In genomic region chr2:68292108-68292710, GRCh38 we compare ENCODE assay signal across 8 cellular contexts. TPM values are rescaled to one million over a fixed set of nuclear protein-coding genes. Genes with fewer than 3 reads are reported as not detected.
DNase-seq lines count a peak whose midpoint lies in the region; ATAC-seq, FAIRE-seq and TF ChIP-seq lines count a peak whose summit lies in the region.

No MANE protein-coding gene starts in this region.

- no peak overlapping the region for H3K9ac ChIP-seq in HepG2 (ENCODE audit: insufficient read depth, low read depth, low read length)

- H3K27me3 ChIP-seq in HepG2 (ENCODE audit: control insufficient read depth in 1 of 2, insufficient read depth in 2 of 2, low read length in 2 of 2) = peaks cover 0 to 4% of the 10 kb centered on the region in 2 experiments; a peak in 1 of 5 replicates

- POLR2A ChIA-PET in HepG2 (lab: Yijun Ruan, JAX) = no interaction called here

- intact Hi-C loops in HepG2 (cut with micrococcal nuclease; ENCODE audit: unreplicated experiment) = loop anchor here (1.0 to 10.0 kb wide), 2 partner anchors 170 to 257 kb away; no protein-coding TSS in a partner anchor

- peaks cover 15% of the 10 kb centered on the region for H3K27me3 Mint-ChIP-seq in activated T-helper 17 cell treated with anti-CD3 and anti-CD28 coated beads, Interleukin-2, amount 50 U/mL, for 72 hours

- TF ChIP-seq EP300 in HepG2 (IDR thresholded peaks at IDR 0.05; ENCODE audit: low read depth in 2 of 2, low read length in 2 of 2) (no peak; a peak in 1 of 4 replicates), HepG2 (CRISPR knock-in tag; IDR thresholded peaks at IDR 0.05; ENCODE audit: borderline replicate concordance) (no peak)

- no peak overlapping the region for H2AFZ ChIP-seq in HepG2 (ENCODE audit: low read length)

- no peaks in the 10 kb centered on the region for H3K9me3 ChIP-seq in HepG2 (ENCODE audit: low read length)

- TF ChIP-seq RAD21 in HepG2 (CRISPR knock-in tag; IDR thresholded peaks at IDR 0.05) = peak; percentile 62

- no peaks in the 10 kb centered on the region for H3K4me1 ChIP-seq in HepG2 (ENCODE audit: insufficient read depth, low read length)

- H3K4me3 ChIP-seq in astrocyte of the cerebellum (ENCODE audit: low read depth, low read length) = no peak overlapping the region
- no peak overlapping the region for H3K4me3 ChIP-seq in HepG2 (replicated peaks in 1 of 3; ENCODE audit: insufficient read depth in 1 of 3, low read depth in 2 of 3, low read length in 3 of 3)

- FAIRE-seq in HepG2 (lab: Jason Lieb, UNC) = peak; percentile 77

- peak; percentile 90 for TF ChIP-seq CTCF in astrocyte of the cerebellum (IDR thresholded peaks at IDR 0.05; ENCODE audit: low read depth, low read length, missing control alignments)
- TF ChIP-seq CTCF in HepG2 (CRISPR knock-in tag; IDR thresholded peaks at IDR 0.05) = peak; percentile 75

- no peaks in the 10 kb centered on the region for H3K79me2 ChIP-seq in HepG2 (ENCODE audit: insufficient read depth, low read length)

- H3K27ac ChIP-seq in HepG2 (ENCODE audit: extremely low read length, insufficient read depth, low read length) = no peak overlapping the region

- H3K36me3 Mint-ChIP-seq in activated T-helper 17 cell treated with anti-CD3 and anti-CD28 coated beads, Interleukin-2, amount 50 U/mL, for 72 hours (ENCODE audit: low read depth) = no peaks in the 10 kb centered on the region

- H4K20me1 ChIP-seq in HepG2 (ENCODE audit: insufficient read depth, low read length) = no peaks in the 10 kb centered on the region

- H3K27ac Mint-ChIP-seq in activated T-helper 17 cell treated with anti-CD3 and anti-CD28 coated beads, Interleukin-2, amount 50 U/mL, for 72 hours = no peak overlapping the region

- no peak for TF ChIP-seq POLR2A in HepG2 (IDR thresholded peaks at IDR 0.05; ENCODE audit: insufficient read depth in 1 of 2, low read depth in 2 of 2, low read length in 2 of 2)

- WGBS in HepG2 (ENCODE audit: low lambda C conversion rate) = under 1% methylated on average over 3 of the region's 3 CpGs

- H3K4me3 Mint-ChIP-seq in activated T-helper 17 cell treated with anti-CD3 and anti-CD28 coated beads, Interleukin-2, amount 50 U/mL, for 72 hours = no peak overlapping the region

- H3K9me3 Mint-ChIP-seq in activated T-helper 17 cell treated with anti-CD3 and anti-CD28 coated beads, Interleukin-2, amount 50 U/mL, for 72 hours = no peaks in the 10 kb centered on the region

- ATAC-seq in GM21367 (IDR thresholded peaks at IDR 0.05; ENCODE audit: unreplicated experiment) = peak; percentile 63
- peak; percentile 92 for ATAC-seq in HepG2
- ATAC-seq in activated T-helper 17 cell treated with anti-CD3 and anti-CD28 coated beads, Interleukin-2, amount 50 U/mL, for 72 hours (replicated peaks) = no peak
- no peak for ATAC-seq in GM21515 (IDR thresholded peaks at IDR 0.05; ENCODE audit: unreplicated experiment)

- no TSS peak for BruUV-seq in HepG2 (replicated peaks; lab: Mats Ljungman, UMichigan)

- no peaks in the 10 kb centered on the region for H3K4me1 Mint-ChIP-seq in activated T-helper 17 cell treated with anti-CD3 and anti-CD28 coated beads, Interleukin-2, amount 50 U/mL, for 72 hours

- no peaks in the 10 kb centered on the region for H3K36me3 ChIP-seq in HepG2 (replicated peaks in 1 of 2; ENCODE audit: control insufficient read depth in 1 of 2, insufficient read depth in 2 of 2, low read length in 2 of 2)

- H3K4me2 ChIP-seq in HepG2 (ENCODE audit: low read depth, low read length) = no peak overlapping the region

- DNase-seq in NCI-H748 (lab: John Stamatoyannopoulos, UW; ENCODE audit: unreplicated experiment) (peak; percentile 14), NCI-H748 treated with DMSO at 0.1 percent for 48 hours (lab: John Stamatoyannopoulos, UW) (no peak), NCI-H1417 treated with DMSO at 0.1 percent for 48 hours (lab: John Stamatoyannopoulos, UW) (peak; percentile 14), astrocyte of the cerebellum (ENCODE audit: low read depth) (peak; percentile 16), HepG2 (ENCODE audit: low spot score) (peak; percentile 45)

- CTCF ChIA-PET in HepG2 (lab: Yijun Ruan, JAX; ENCODE audit: low intra/inter-chr PET ratio, low total read pairs) = interaction anchor here (0.9 to 2.6 kb wide), 2 partner anchors 10 to 170 kb away, joined by 4 to 30 read pairs; no protein-coding TSS in a partner anchor

- in situ Hi-C loops in astrocyte of the cerebellum (cut with HindIII; ENCODE audit: low sequenced_read_pairs) (loop anchor here (5.0 kb wide), 1 partner anchor 170 kb away; no protein-coding TSS in a partner anchor), HepG2 (cut with HindIII; ENCODE audit: extremely low pct_ligation_motif_present, low pct_unique_long_range_greater_than_20kb) (loop anchor here (5.0 kb wide), 1 partner anchor 170 kb away; no protein-coding TSS in a partner anchor)

TF ChIP-seq in HepG2, 621 proteins besides CTCF, POLR2A, EP300 and RAD21:
- peak; percentile 89 for TF ChIP-seq STAG1 (CRISPR knock-in tag; IDR thresholded peaks at IDR 0.05)
- no peak for TF ChIP-seq HNF4A (CRISPR knock-in tag; IDR thresholded peaks at IDR 0.05)
- TF ChIP-seq SMC3 (IDR thresholded peaks at IDR 0.05; ENCODE audit: low read length) = peak; percentile 76

RNA-seq across cellular contexts. Expression of gene CNRIP1, which starts 27.5 kb away (rescaled TPM):
- not detected in 2 replicates for total RNA-seq in HepG2 (2016; rRNA removed; fragmentation: Illumina TruSeq; extraction: Trizol)
- not detected in 2 replicates for total RNA-seq in HepG2 (2016; cell fraction: cytosol; rRNA removed; fragmentation: Illumina TruSeq; extraction: Trizol; ENCODE audit: low read depth)
- not detected in 2 replicates for total RNA-seq in HepG2 (2016; cell fraction: insoluble cytoplasmic fraction; rRNA removed; fragmentation: Illumina TruSeq; extraction: Trizol)
- total RNA-seq in HepG2 (2016; cell fraction: membrane; rRNA removed; fragmentation: Illumina TruSeq; extraction: Trizol) = not detected in 2 replicates
- total RNA-seq in HepG2 (2016; cell fraction: nucleus; rRNA removed; fragmentation: Illumina TruSeq; extraction: Trizol) = not detected in 2 replicates
- polyA plus RNA-seq in HepG2 (2011; rRNA removed) = not detected in 2 replicates
- 0.05 TPM in 1 of 2 replicates, not detected in the other for polyA plus RNA-seq in HepG2 (2011; cell fraction: cytosol; rRNA removed)
- not detected in 2 replicates for polyA plus RNA-seq in HepG2 (2011; cell fraction: nucleus; rRNA removed)
- polyA plus RNA-seq in HepG2 (2012) = not detected in 2 replicates
- polyA plus RNA-seq in HepG2 (2016; cell fraction: cytosol; fragmentation: Illumina TruSeq; extraction: Trizol; ENCODE audit: low read depth) = not detected in 2 replicates
- not detected in 2 replicates for polyA plus RNA-seq in HepG2 (2016; cell fraction: insoluble cytoplasmic fraction; fragmentation: Illumina TruSeq; extraction: Trizol; ENCODE audit: low read depth)
- not detected in 2 replicates for polyA plus RNA-seq in HepG2 (2016; cell fraction: membrane; fragmentation: Illumina TruSeq; extraction: Trizol; ENCODE audit: low read depth)
- not detected in 2 replicates for polyA plus RNA-seq in HepG2 (2016; cell fraction: nucleus; fragmentation: Illumina TruSeq; extraction: Trizol; ENCODE audit: insufficient read depth, low read depth)
- 0.44 TPM in 1 of 2 replicates, not detected in the other for polyA minus RNA-seq in HepG2 (2011; rRNA and poly(A)+ RNA removed; ENCODE audit: low replicate concordance)
- polyA minus RNA-seq in HepG2 (2011; cell fraction: cytosol; rRNA and poly(A)+ RNA removed) = not detected in 2 replicates
- polyA minus RNA-seq in HepG2 (2011; cell fraction: nucleus; rRNA and poly(A)+ RNA removed) = not detected in 2 replicates
- total RNA-seq in activated T-helper 17 cell treated with anti-CD3 and anti-CD28 coated beads, Interleukin-2, amount 50 U/mL, for 72 hours = not detected

RNA-seq across cellular contexts. Expression of gene PPP3R1, which starts 39.9 kb away (rescaled TPM):
- 25.7 and 42.3 TPM in 2 replicates for total RNA-seq in HepG2 (2016; rRNA removed; fragmentation: Illumina TruSeq; extraction: Trizol)
- total RNA-seq in HepG2 (2016; cell fraction: cytosol; rRNA removed; fragmentation: Illumina TruSeq; extraction: Trizol; ENCODE audit: low read depth) = 8.3 and 8.5 TPM in 2 replicates
- total RNA-seq in HepG2 (2016; cell fraction: insoluble cytoplasmic fraction; rRNA removed; fragmentation: Illumina TruSeq; extraction: Trizol) = 27.2 and 43.7 TPM in 2 replicates
- 28.3 and 35.0 TPM in 2 replicates for total RNA-seq in HepG2 (2016; cell fraction: membrane; rRNA removed; fragmentation: Illumina TruSeq; extraction: Trizol)
- 26.7 and 28.8 TPM in 2 replicates for total RNA-seq in HepG2 (2016; cell fraction: nucleus; rRNA removed; fragmentation: Illumina TruSeq; extraction: Trizol)
- polyA plus RNA-seq in HepG2 (2011; rRNA removed) = 10.5 and 11.6 TPM in 2 replicates
- 4.7 and 9.2 TPM in 2 replicates for polyA plus RNA-seq in HepG2 (2011; cell fraction: cytosol; rRNA removed)
- 4.5 and 5.9 TPM in 2 replicates for polyA plus RNA-seq in HepG2 (2011; cell fraction: nucleus; rRNA removed)
- 45.6 and 57.9 TPM in 2 replicates for polyA plus RNA-seq in HepG2 (2012)
- polyA plus RNA-seq in HepG2 (2016; cell fraction: cytosol; fragmentation: Illumina TruSeq; extraction: Trizol; ENCODE audit: low read depth) = 4.1 and 4.4 TPM in 2 replicates
- 62.1 and 62.9 TPM in 2 replicates for polyA plus RNA-seq in HepG2 (2016; cell fraction: insoluble cytoplasmic fraction; fragmentation: Illumina TruSeq; extraction: Trizol; ENCODE audit: low read depth)
- 17.2 and 17.6 TPM in 2 replicates for polyA plus RNA-seq in HepG2 (2016; cell fraction: membrane; fragmentation: Illumina TruSeq; extraction: Trizol; ENCODE audit: low read depth)
- 41.0 and 41.7 TPM in 2 replicates for polyA plus RNA-seq in HepG2 (2016; cell fraction: nucleus; fragmentation: Illumina TruSeq; extraction: Trizol; ENCODE audit: insufficient read depth, low read depth)
- polyA minus RNA-seq in HepG2 (2011; rRNA and poly(A)+ RNA removed; ENCODE audit: low replicate concordance) = 6.3 and 10.2 TPM in 2 replicates
- polyA minus RNA-seq in HepG2 (2011; cell fraction: cytosol; rRNA and poly(A)+ RNA removed) = 29.7 and 31.3 TPM in 2 replicates
- 20.0 and 21.9 TPM in 2 replicates for polyA minus RNA-seq in HepG2 (2011; cell fraction: nucleus; rRNA and poly(A)+ RNA removed)
- 10 to 100 TPM; 54.1 to 70.0 TPM for total RNA-seq in activated T-helper 17 cell treated with anti-CD3 and anti-CD28 coated beads, Interleukin-2, amount 50 U/mL, for 72 hours

Comparison
In these comparisons a context has a peak if more than half of its experiments do, and no peak if none do; other contexts are left out.
1. ATAC-seq: peak in GM21367 (single experiment) and HepG2 (single experiment); none in activated T-helper 17 cell treated with anti-CD3 and anti-CD28 coated beads, Interleukin-2, amount 50 U/mL, for 72 hours (single experiment) and GM21515 (single experiment).